24 cellular contexts compared by ENCODE assay signal in the genomic region with DNA sequence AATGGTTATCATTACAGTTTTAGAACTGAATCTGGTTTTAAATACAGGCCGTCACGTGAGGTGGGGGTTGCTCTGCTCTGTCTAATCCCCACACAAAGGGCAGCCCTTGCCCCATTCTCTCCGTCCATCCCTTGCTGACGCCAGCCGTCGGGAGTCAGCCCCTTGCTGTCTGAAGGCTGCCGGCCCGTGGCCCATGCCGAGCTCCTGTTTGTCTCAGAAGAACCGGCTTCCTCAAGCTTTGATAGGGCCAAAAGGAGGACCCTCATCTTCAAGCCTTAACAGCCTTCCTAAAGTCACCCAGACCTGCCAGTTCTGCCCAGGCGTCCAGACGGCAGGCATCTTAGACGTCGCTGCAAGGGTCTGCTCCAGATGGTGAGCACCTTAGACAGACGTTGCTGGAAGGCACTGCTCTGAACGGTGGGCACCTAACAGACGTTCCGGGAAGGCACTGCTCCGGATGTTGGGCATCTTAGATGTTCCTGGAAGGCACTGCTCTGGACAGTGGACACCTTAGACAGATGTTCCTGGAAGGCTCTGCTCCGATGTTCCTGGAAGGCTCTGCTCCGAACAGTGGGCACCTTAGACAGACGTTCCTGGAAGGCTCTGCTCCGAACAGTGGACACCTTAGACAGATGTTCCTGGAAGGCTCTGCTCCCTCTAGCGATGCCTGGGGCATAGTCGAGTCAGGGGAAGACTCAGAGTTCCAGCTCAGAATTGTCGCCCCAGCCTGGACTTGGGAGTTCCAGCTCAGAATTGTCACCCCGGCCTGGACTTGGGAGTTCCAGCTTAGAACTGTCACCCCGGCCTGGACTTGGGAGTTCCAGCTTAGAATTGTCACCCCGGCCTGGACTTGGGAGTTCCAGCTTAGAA. TPM values are rescaled to one million over a fixed set of nuclear protein-coding genes. Genes with fewer than 3 reads are reported as not detected.
DNase-seq lines count a peak whose midpoint lies in the region; ATAC-seq lines count a peak whose summit lies in the region.
"Had no signal": no experiment of that assay in that cellular context is flagged by ENCODE, and none has a peak within 500 bp of the region (broad histone marks: within the 10 kb centered on the region; RNA-seq: fewer than 3 reads in every experiment).

No MANE protein-coding gene starts in this region.

- H3K14ac ChIP-seq in neuronal stem cell (ENCODE audit: low read length): no peak overlapping the region

- H2AK5ac ChIP-seq in neuronal stem cell (ENCODE audit: low read depth, low read length): peak overlapping the region; percentile 76

- H3K4me2 ChIP-seq in BLaER1 treated with 17β-estradiol and CSF1 and Interleukin-3, amounts not matched to agents 10 nM and 100 nM: peak overlapping the region; percentile 64 to 96 (median 84)
- peak overlapping the region; percentile 26 for H3K4me2 ChIP-seq in neuronal stem cell (ENCODE audit: insufficient read depth, low read length, poor library complexity, severe bottlenecking)

- H2BK15ac ChIP-seq in neuronal stem cell (ENCODE audit: low read length): no peak overlapping the region

- peaks cover 29 to 89% (median 74%) of the 10 kb centered on the region in 10 experiments for H3K4me1 ChIP-seq in BLaER1 treated with 17β-estradiol and CSF1 and Interleukin-3, amounts not matched to agents 10 nM and 100 nM
- H3K4me1 ChIP-seq in neuronal stem cell (ENCODE audit: control insufficient read depth in 2 of 2, insufficient read depth in 1 of 2, low read depth in 1 of 2, low read length in 2 of 2): peaks cover 0 to 16% of the 10 kb centered on the region in 2 donors
- H3K4me1 ChIP-seq: right lobe of liver had no signal

- H4K91ac ChIP-seq in neuronal stem cell (ENCODE audit: low read depth, low read length, poor library complexity): peak overlapping the region; percentile 53

- peaks cover 0 to 4% (median 0%) of the 10 kb centered on the region in 11 experiments; a peak in 1 of 22 replicates for H3K9me3 ChIP-seq in BLaER1 treated with 17β-estradiol and CSF1 and Interleukin-3, amounts not matched to agents 10 nM and 100 nM (replicated peaks in 1 of 11)
- H3K9me3 ChIP-seq in neuronal stem cell (replicated peaks in 1 of 2; ENCODE audit: control insufficient read depth in 2 of 2, insufficient read depth in 1 of 2, low read depth in 1 of 2, low read length in 2 of 2): peaks cover 3% of the 10 kb centered on the region in 2 donors
- H3K9me3 ChIP-seq: ascending aorta, gastroesophageal sphincter, mucosa of descending colon, right lobe of liver had no signal

- ATAC-seq in GM19023 (IDR thresholded peaks at IDR 0.05; ENCODE audit: unreplicated experiment): no peak
- ATAC-seq: gastroesophageal sphincter, mucosa of descending colon, right lobe of liver had no signal

- peak overlapping the region in 9 of 11 experiments; percentile 3 to 72 (median 58); a peak in 15 of 22 replicates for H3K9ac ChIP-seq in BLaER1 treated with 17β-estradiol and CSF1 and Interleukin-3, amounts not matched to agents 10 nM and 100 nM
- H3K9ac ChIP-seq in neuronal stem cell (ENCODE audit: low read depth, low read length, poor library complexity): peak overlapping the region; percentile 80

- peaks cover 9% of the 10 kb centered on the region for H3K79me1 ChIP-seq in neuronal stem cell (ENCODE audit: low read depth, low read length)

- H3K4ac ChIP-seq in neuronal stem cell (ENCODE audit: low read length): no peak overlapping the region

- peaks cover 0 to 27% (median 9%) of the 10 kb centered on the region in 11 experiments; a peak in 13 of 22 replicates for H3K36me3 ChIP-seq in BLaER1 treated with 17β-estradiol and CSF1 and Interleukin-3, amounts not matched to agents 10 nM and 100 nM
- H3K36me3 ChIP-seq in neuronal stem cell (replicated peaks in 1 of 2; ENCODE audit: control insufficient read depth in 2 of 2, insufficient read depth in 2 of 2, low read length in 2 of 2): peaks cover 7 to 16% of the 10 kb centered on the region in 2 donors
- H3K36me3 ChIP-seq: right lobe of liver had no signal

- no peak overlapping the region for H3K23ac ChIP-seq in neuronal stem cell (ENCODE audit: low read depth, low read length, poor library complexity)

- peak; percentile 32 to 47 for DNase-seq in NCI-H524 (lab: John Stamatoyannopoulos, UW)
- DNase-seq in NCI-H524 treated with DMSO at 0.1 percent for 48 hours (lab: John Stamatoyannopoulos, UW): no peak
- DNase-seq in ecto neural progenitor cell (ENCODE audit: low spot score): peak; percentile 80
- no peak for DNase-seq in neuronal stem cell (ENCODE audit: low spot score)
- DNase-seq in NCI-H2029 (lab: John Stamatoyannopoulos, UW): no peak
- DNase-seq in activated CD8-positive, alpha-beta memory T cell treated with anti-CD3 and anti-CD28 coated beads, Interleukin-2, amount 50 U/mL, for 4 hours: no peak
- DNase-seq: activated CD4-positive, alpha-beta T cell treated with anti-CD3 and anti-CD28 coated beads, Interleukin-2, amount 50 U/mL, for 4 hours; activated CD8-positive, alpha-beta memory T cell treated with anti-CD3 and anti-CD28 coated beads, Interleukin-2, amount 50 U/mL, for 48 hours; CD4-positive, alpha-beta T cell; EL; NCI-H1092; NCI-H1694 treated with DMSO at 0.1 percent for 48 hours; NCI-H2171; NCI-H510A; SHP77 treated with DMSO at 0.1 percent for 48 hours; stimulated activated naive CD4-positive, alpha-beta T cell treated with Interleukin-2 at 50 U/mL for 16 hours had no signal

- peak overlapping the region in 4 of 10 experiments; percentile 6 to 40 (median 12); a peak in 5 of 20 replicates for H3K4me3 ChIP-seq in BLaER1 treated with 17β-estradiol and CSF1 and Interleukin-3, amounts not matched to agents 10 nM and 100 nM
- H3K4me3 ChIP-seq in neuronal stem cell (ENCODE audit: low read length in 2 of 2): no peak overlapping the region
- H3K4me3 ChIP-seq: ascending aorta, gastroesophageal sphincter, lung, mucosa of descending colon, right lobe of liver had no signal

- peak overlapping the region in 10 of 11 experiments; percentile 18 to 84 (median 72); a peak in 19 of 22 replicates for H3K27ac ChIP-seq in BLaER1 treated with 17β-estradiol and CSF1 and Interleukin-3, amounts not matched to agents 10 nM and 100 nM
- peak overlapping the region; percentile 50 for H3K27ac ChIP-seq in neuronal stem cell (replicated peaks; ENCODE audit: low read length)
- H3K27ac ChIP-seq: 22Rv1, right lobe of liver had no signal

- no peak overlapping the region for H2BK12ac ChIP-seq in neuronal stem cell (ENCODE audit: low read length)

- H3K27me3 ChIP-seq in BLaER1 treated with 17β-estradiol and CSF1 and Interleukin-3, amounts not matched to agents 10 nM and 100 nM: 0 out of 22 replicates have a peak, but pooled peaks cover 0 to 6% (median 0%) of the 10 kb centered on the region in 11 experiments
- H3K27me3 ChIP-seq in neuronal stem cell (ENCODE audit: control insufficient read depth in 3 of 3, insufficient read depth in 3 of 3, low read depth in 1 of 3, low read length in 3 of 3): no peaks in the 10 kb centered on the region
- H3K27me3 ChIP-seq: ascending aorta, gastroesophageal sphincter, right lobe of liver had no signal

- H2AFZ ChIP-seq in neuronal stem cell (ENCODE audit: low read length): no peak overlapping the region

- no peak overlapping the region for H2BK120ac ChIP-seq in neuronal stem cell (ENCODE audit: low read depth, low read length)

- peaks cover 0 to 70% (median 51%) of the 10 kb centered on the region in 11 experiments; a peak in 17 of 22 replicates for H4K20me1 ChIP-seq in BLaER1 treated with 17β-estradiol and CSF1 and Interleukin-3, amounts not matched to agents 10 nM and 100 nM

- no peak overlapping the region for H2BK5ac ChIP-seq in neuronal stem cell (ENCODE audit: low read length)

- WGBS in neuronal stem cell (ENCODE audit: extremely low coverage in 2 of 2, insufficient read length in 2 of 2, insufficient replicate concordance in 1 of 2), 2 donors: no CpG with 5 or more reads among the region's 29 CpGs

- H3K18ac ChIP-seq in neuronal stem cell (ENCODE audit: low read length): peak overlapping the region; percentile 96

- no peak overlapping the region for H4K8ac ChIP-seq in neuronal stem cell (ENCODE audit: low read depth, low read length)

RNA-seq across cellular contexts. Expression of gene CHMP6, which starts 35.1 kb away (rescaled TPM):
- 14.3 TPM for polyA plus RNA-seq in neuronal stem cell (2013, experiment 1 of 2)
- polyA plus RNA-seq in neuronal stem cell (2013, experiment 2 of 2): 13.1 TPM

Comparison
In these comparisons a context has a peak if more than half of its experiments do, and no peak if none do; other contexts are left out.
1. DNase-seq: peak in NCI-H524 (2 of 2) and ecto neural progenitor cell (single experiment); none in NCI-H524 treated with DMSO at 0.1 percent for 48 hours (single experiment), neuronal stem cell (single experiment), NCI-H2029 (single experiment) and activated CD8-positive, alpha-beta memory T cell treated with anti-CD3 and anti-CD28 coated beads, Interleukin-2, amount 50 U/mL, for 4 hours (single experiment).